Comparison of ENCODE assay signal across 18 cellular contexts in genomic region chr6:168528457-168529095, GRCh38.
DNase-seq lines count a peak whose midpoint lies in the region; ATAC-seq and TF ChIP-seq lines count a peak whose summit lies in the region.
"Had no signal": no experiment of that assay in that cellular context is flagged by ENCODE, and none has a peak within 500 bp of the region (broad histone marks: within the 10 kb centered on the region; RNA-seq: fewer than 3 reads in every experiment).

No MANE protein-coding gene starts in this region.

- intact Hi-C loops in stomach (cut with DNase I; ENCODE audit: low total_unique reads), result no loop called here

- POLR2A ChIA-PET in SK-N-SH (lab: Yijun Ruan, JAX), result no interaction called here

- H3K27me3 ChIP-seq in stomach, result no peaks in the 10 kb centered on the region
- H3K27me3 ChIP-seq in SK-N-SH (ENCODE audit: insufficient read depth), result no peaks in the 10 kb centered on the region

- no peak overlapping the region for H3K4me2 ChIP-seq in SK-N-SH

- no peaks in the 10 kb centered on the region for H3F3A ChIP-seq in SK-N-SH (replicated peaks; ENCODE audit: insufficient read depth)

- no peak for TF ChIP-seq RAD21 in SK-N-SH (IDR thresholded peaks at IDR 0.05; ENCODE audit: low read length)

- no peaks in the 10 kb centered on the region for H3K9me3 ChIP-seq in stomach
- H3K9me3 ChIP-seq in SK-N-SH, result no peaks in the 10 kb centered on the region

- no peaks in the 10 kb centered on the region for H3K79me2 ChIP-seq in SK-N-SH (ENCODE audit: insufficient read depth)

- no peaks in the 10 kb centered on the region for H4K20me1 ChIP-seq in SK-N-SH (ENCODE audit: insufficient read depth)

- CTCF ChIA-PET in SK-N-SH (lab: Yijun Ruan, JAX), result no interaction called here

- DNase-seq in RPMI8226 (peak; percentile 48), pulmonary artery endothelial cell (ENCODE audit: low read depth, low spot score) (peak; percentile 10), cortex of kidney (lab: John Stamatoyannopoulos, UW) (no peak), stomach (no peak), SK-N-SH (no peak), H4 (ENCODE audit: low spot score) (no peak)
- DNase-seq: activated CD4-positive, alpha-beta T cell treated with anti-CD3 and anti-CD28 coated beads for 4 hours; activated effector memory CD4-positive, alpha-beta T cell treated with Interleukin-2 at 50 U/mL for 16 hours; effector memory CD4-positive, alpha-beta T cell; hippocampal formation; NCI-H1694; NCI-H345; OCI-M1; right cardiac atrium; stimulated activated naive CD8-positive, alpha-beta T cell treated with anti-CD3 and anti-CD28 coated beads, Interleukin-15, Interleukin-2, amounts not matched to agents 100 U/mL and 50 U/mL, for 24 hours had no signal

- ATAC-seq in GM18508 (IDR thresholded peaks at IDR 0.05; ENCODE audit: insufficient read depth, unreplicated experiment) (peak; percentile 58), HG03565 (IDR thresholded peaks at IDR 0.05; ENCODE audit: unreplicated experiment) (peak; percentile 57)
- ATAC-seq: right cardiac atrium; stimulated activated naive CD8-positive, alpha-beta T cell treated with anti-CD3 and anti-CD28 coated beads, Interleukin-15, Interleukin-2, amounts not matched to agents 100 U/mL and 50 U/mL, for 24 hours had no signal

- WGBS in stomach, 5 donors, result 80 to 90% (median 86%) methylated on average over 3 of the region's 3 CpGs
- WGBS in SK-N-SH (ENCODE audit: low lambda C conversion rate), result 41% methylated on average over 3 of the region's 3 CpGs

- no peaks in the 10 kb centered on the region for H3K9me2 ChIP-seq in SK-N-SH

- no peak for TF ChIP-seq CTCF in stomach (IDR thresholded peaks at IDR 0.05)
- no peak for TF ChIP-seq CTCF in SK-N-SH (IDR thresholded peaks at IDR 0.05)

- TF ChIP-seq EP300 in stomach (IDR thresholded peaks at IDR 0.05), result no peak
- no peak for TF ChIP-seq EP300 in SK-N-SH (IDR thresholded peaks at IDR 0.05; ENCODE audit: borderline replicate concordance in 1 of 2, low read depth in 1 of 2, low read length in 1 of 2)

- H3K36me3 ChIP-seq in stomach (no peaks in the 10 kb centered on the region), SK-N-SH (replicated peaks in 1 of 2; ENCODE audit: control insufficient read depth in 1 of 2, insufficient read depth in 2 of 2, low read length in 1 of 2) (no peaks in the 10 kb centered on the region)

- no peak overlapping the region for H3K27ac ChIP-seq in stomach
- H3K27ac ChIP-seq in SK-N-SH (ENCODE audit: low read depth in 2 of 2, low read length in 1 of 2), result no peak overlapping the region
- H3K27ac ChIP-seq: SK-N-MC had no signal

- H2AFZ ChIP-seq in SK-N-SH (ENCODE audit: low read depth), result no peak overlapping the region

- no peak overlapping the region for H3K9ac ChIP-seq in SK-N-SH

- TF ChIP-seq POLR2A in stomach (IDR thresholded peaks at IDR 0.05), result no peak

- H3K4me3 ChIP-seq in stomach, result no peak overlapping the region
- H3K4me3 ChIP-seq in SK-N-SH (ENCODE audit: low read depth in 2 of 2, low read length in 1 of 2), result no peak overlapping the region
- H3K4me3 ChIP-seq: SK-N-MC had no signal

- H3K4me1 ChIP-seq in stomach (peaks cover 16 to 54% (median 25%) of the 10 kb centered on the region in 4 donors), SK-N-SH (ENCODE audit: control insufficient read depth in 1 of 2, insufficient read depth in 2 of 2, low read depth in 1 of 2, low read length in 1 of 2) (peaks cover 0 to 7% of the 10 kb centered on the region in 2 experiments; a peak in 1 of 4 replicates)

TF ChIP-seq in SK-N-SH, 30 proteins besides CTCF, POLR2A, EP300 and RAD21:
- TF ChIP-seq ELF1 (IDR thresholded peaks at IDR 0.05) (no peak), PBX3 (IDR thresholded peaks at IDR 0.05) (no peak), MEF2A (IDR thresholded peaks at IDR 0.05; ENCODE audit: borderline replicate concordance, low read depth) (no peak), MAX (IDR thresholded peaks at IDR 0.05; ENCODE audit: low read depth) (no peak)

Comparison
In these comparisons a context has a peak if more than half of its experiments do, and no peak if none do; other contexts are left out.
1. DNase-seq: peak in RPMI8226 (single experiment) and pulmonary artery endothelial cell (single experiment); none in cortex of kidney (single experiment), stomach (single experiment), SK-N-SH (single experiment) and H4 (single experiment).